In the genomic region with DNA sequence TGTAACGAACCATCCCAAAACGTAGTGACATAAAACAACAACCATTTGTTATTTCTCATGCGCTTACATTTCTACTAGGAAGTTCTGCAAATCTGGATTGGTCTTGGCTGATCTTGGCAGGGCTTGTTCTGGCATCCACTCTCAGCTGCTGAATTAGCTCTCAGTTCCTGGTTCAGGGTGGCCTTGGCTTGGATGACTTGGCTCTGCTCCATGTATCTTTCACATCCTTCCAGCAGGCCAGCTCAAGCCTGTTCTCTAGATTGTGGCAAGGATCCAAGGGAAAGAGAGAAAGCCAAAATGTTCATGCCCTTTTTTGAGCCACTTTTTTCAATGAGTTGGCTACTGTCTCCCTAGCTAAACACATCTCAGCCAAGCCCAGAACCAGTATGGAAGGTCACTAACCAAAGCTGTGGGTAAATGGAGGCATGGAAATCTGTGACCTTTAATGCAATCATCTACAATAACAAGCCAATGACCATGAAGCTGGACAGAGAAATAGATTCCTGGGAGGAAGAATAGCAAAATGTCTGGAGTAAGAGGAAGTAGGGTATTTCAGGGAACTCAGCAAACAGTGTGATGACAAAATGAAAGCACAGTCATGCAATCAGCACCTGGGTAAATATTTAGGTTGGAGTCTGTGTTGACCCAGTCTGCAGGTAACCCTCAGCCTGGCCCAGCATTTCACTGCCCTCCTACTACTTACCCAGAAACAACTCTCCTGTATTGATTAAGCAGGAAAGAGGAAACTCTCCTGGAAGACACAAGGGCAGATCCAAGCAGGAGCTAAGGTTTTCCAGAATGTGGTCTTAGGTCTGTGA, we compare ENCODE assay signal across 13 cellular contexts. TPM values are rescaled to one million over a fixed set of nuclear protein-coding genes. Genes with fewer than 3 reads are reported as not detected.
A peak's percentile ranks its signal among the peaks of the same experiment; 100 is the strongest.
DNase-seq lines count a peak whose midpoint lies in the region; ATAC-seq and TF ChIP-seq lines count a peak whose summit lies in the region.
"Had no signal": no experiment of that assay in that cellular context is flagged by ENCODE, and none has a peak within 500 bp of the region (broad histone marks: within the 10 kb centered on the region; RNA-seq: fewer than 3 reads in every experiment).

No MANE protein-coding gene starts in this region.

- peak overlapping the region; percentile 4 for H3K9ac ChIP-seq in endodermal cell (ENCODE audit: extremely low read depth, low read length, poor library complexity, severe bottlenecking)
- H3K9ac ChIP-seq in Karpas-422 (ENCODE audit: low read length) = no peak overlapping the region

- DNase-seq in H4 (ENCODE audit: low spot score) (peak; percentile 14), NCI-H446 (lab: John Stamatoyannopoulos, UW) (peak; percentile 99 to 100), endodermal cell (no peak), progenitor cell of endocrine pancreas (ENCODE audit: low spot score, unreplicated experiment) (no peak), HT-29 (ENCODE audit: low spot score) (no peak), HUDEP-2 (lab: John Stamatoyannopoulos, UW; ENCODE audit: unreplicated experiment in 76 of 76) (no peak), Karpas-422 (no peak)
- DNase-seq: brain microvascular endothelial cell; CD4-positive, alpha-beta memory T cell; left lung had no signal

- H4K20me1 ChIP-seq in Karpas-422 (ENCODE audit: insufficient read depth, low read depth, low read length) = no peaks in the 10 kb centered on the region

- no peaks in the 10 kb centered on the region for H3K36me3 ChIP-seq in endodermal cell (ENCODE audit: control insufficient read depth, insufficient read depth, low read length)
- no peaks in the 10 kb centered on the region for H3K36me3 ChIP-seq in Karpas-422 (ENCODE audit: insufficient read depth, low read length)
- H3K36me3 ChIP-seq: brain microvascular endothelial cell, left lung, suprapubic skin had no signal

- H3K27me3 ChIP-seq in endodermal cell (ENCODE audit: control insufficient read depth, insufficient read depth, low read length, poor library complexity, severe bottlenecking) (no peaks in the 10 kb centered on the region), Karpas-422 (ENCODE audit: low read length) (no peaks in the 10 kb centered on the region)
- H3K27me3 ChIP-seq: brain microvascular endothelial cell, left lung, suprapubic skin had no signal

- H3K36me3 Mint-ChIP-seq in endodermal cell (ENCODE audit: low read depth) (no peaks in the 10 kb centered on the region), progenitor cell of endocrine pancreas (ENCODE audit: insufficient read depth) (peaks cover 2% of the 10 kb centered on the region)
- H3K36me3 Mint-ChIP-seq: CD4-positive, alpha-beta memory T cell had no signal

- ATAC-seq in GM18861 (IDR thresholded peaks at IDR 0.05; ENCODE audit: unreplicated experiment) = no peak
- ATAC-seq: left lung, Panc1 had no signal

- H3K9me2 ChIP-seq in Karpas-422 (replicated peaks; ENCODE audit: insufficient read depth, low read length) = no peaks in the 10 kb centered on the region

- TF ChIP-seq CTCF in endodermal cell (conservative IDR thresholded peaks at IDR 0.05) (no peak), progenitor cell of endocrine pancreas (IDR thresholded peaks at IDR 0.05; ENCODE audit: unreplicated experiment) (no peak)

- H3K4me3 ChIP-seq in endodermal cell (ENCODE audit: low read length) = peak overlapping the region; percentile 8
- no peak overlapping the region for H3K4me3 ChIP-seq in Karpas-422 (ENCODE audit: low read length)
- H3K4me3 ChIP-seq: left lung, suprapubic skin had no signal

- H3K27me3 Mint-ChIP-seq in endodermal cell (ENCODE audit: insufficient read depth) = no peaks in the 10 kb centered on the region
- H3K27me3 Mint-ChIP-seq in progenitor cell of endocrine pancreas = peaks cover 13% of the 10 kb centered on the region

- H3K27ac ChIP-seq in endodermal cell (ENCODE audit: low read depth, low read length) = no peak overlapping the region
- no peak overlapping the region for H3K27ac ChIP-seq in Karpas-422 (ENCODE audit: low read length)
- H3K27ac ChIP-seq: brain microvascular endothelial cell, left lung, suprapubic skin had no signal

- H3K27ac Mint-ChIP-seq in endodermal cell = no peak overlapping the region
- H3K27ac Mint-ChIP-seq in progenitor cell of endocrine pancreas = peak overlapping the region; percentile 78

- WGBS in endodermal cell (ENCODE audit: insufficient coverage in 1 of 2, insufficient read length in 1 of 2), 2 experiments = 93 to 94% methylated on average over 3 of the region's 3 CpGs

- H3K4me1 Mint-ChIP-seq in endodermal cell (peaks cover 2% of the 10 kb centered on the region), progenitor cell of endocrine pancreas (ENCODE audit: low read depth) (peaks cover 8% of the 10 kb centered on the region)
- H3K4me1 Mint-ChIP-seq: CD4-positive, alpha-beta memory T cell had no signal

- no peak overlapping the region for H2AFZ ChIP-seq in Karpas-422 (ENCODE audit: low read length)

- no peaks in the 10 kb centered on the region for H3K79me2 ChIP-seq in Karpas-422 (ENCODE audit: low read length)

- H3K4me1 ChIP-seq in endodermal cell (ENCODE audit: control insufficient read depth, insufficient read depth, low read length) (no peaks in the 10 kb centered on the region), Karpas-422 (ENCODE audit: low read length) (no peaks in the 10 kb centered on the region)
- H3K4me1 ChIP-seq: left lung, suprapubic skin had no signal

- H3K4me2 ChIP-seq in Karpas-422 (ENCODE audit: low read depth, low read length, poor library complexity, severe bottlenecking) = no peak overlapping the region

- H3K9me3 ChIP-seq in endodermal cell (ENCODE audit: control insufficient read depth, low read length) = peaks cover 6% of the 10 kb centered on the region
- H3K9me3 ChIP-seq in Karpas-422 (ENCODE audit: low read length) = no peaks in the 10 kb centered on the region

- H3K4me3 Mint-ChIP-seq in endodermal cell = no peak overlapping the region
- H3K4me3 Mint-ChIP-seq in progenitor cell of endocrine pancreas (ENCODE audit: low read depth) = no peak overlapping the region
- H3K4me3 Mint-ChIP-seq: CD4-positive, alpha-beta memory T cell had no signal

- H3K9me3 Mint-ChIP-seq in endodermal cell (peaks cover 4% of the 10 kb centered on the region), progenitor cell of endocrine pancreas (ENCODE audit: low read depth) (peaks cover 9% of the 10 kb centered on the region)

RNA-seq across cellular contexts. Expression of a gene that starts 32.7 kb away (rescaled TPM):
- 0.74 and 1.2 TPM in 2 replicates for total RNA-seq in H4 (2014; rRNA removed; shearing (Covaris generic))
- under 1 TPM in 1 of 2 donors, not detected in 1; 0.11 TPM for total RNA-seq in endodermal cell
- 8.0 TPM for polyA plus RNA-seq in endodermal cell (2013, experiment 1 of 2)
- 7.5 TPM for polyA plus RNA-seq in endodermal cell (2013, experiment 2 of 2)
- 7.7 and 8.2 TPM in 2 replicates for total RNA-seq in progenitor cell of endocrine pancreas
- not detected in 2 replicates for total RNA-seq in HT-29 (2014; rRNA removed; shearing (Covaris generic))
- not detected in 2 replicates for total RNA-seq in Karpas-422 (2014; rRNA removed; shearing (Covaris generic); ENCODE audit: low replicate concordance)
- total RNA-seq: CD4-positive, alpha-beta memory T cell had no signal

Comparison
In these comparisons a context has a peak if more than half of its experiments do, and no peak if none do; other contexts are left out.
1. DNase-seq: peak in H4 (single experiment) and NCI-H446 (2 of 2); none in endodermal cell (single experiment), progenitor cell of endocrine pancreas (single experiment), HT-29 (single experiment), HUDEP-2 (0 of 76) and Karpas-422 (single experiment).